37 cellular contexts compared by ENCODE assay signal in the genomic region with DNA sequence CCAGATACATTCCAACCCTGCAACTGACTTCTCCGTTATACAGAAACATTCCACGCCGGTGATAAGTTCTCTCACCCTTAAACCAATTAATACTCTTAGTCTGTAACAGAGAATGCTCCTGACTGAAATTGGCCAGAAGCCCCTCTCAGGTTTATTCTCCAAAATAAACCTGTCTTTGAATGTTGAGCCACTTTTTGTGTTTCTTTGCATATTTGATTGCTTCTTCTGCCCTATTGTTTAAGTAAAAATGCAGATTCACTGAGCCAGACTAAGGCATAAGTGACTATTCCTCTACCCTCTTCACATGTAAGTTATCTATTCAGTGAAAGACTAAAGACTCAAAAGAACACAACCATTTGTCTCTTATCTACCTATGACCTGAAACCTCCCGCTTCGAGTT. TPM values are rescaled to one million over a fixed set of nuclear protein-coding genes. Genes with fewer than 3 reads are reported as not detected.
"Had no signal": no experiment of that assay in that cellular context is flagged by ENCODE, and none has a peak within 500 bp of the region (broad histone marks: within the 10 kb centered on the region; RNA-seq: fewer than 3 reads in every experiment).

No MANE protein-coding gene starts in this region.

- H3K27ac Mint-ChIP-seq: activated CD4-positive, alpha-beta memory T cell treated with anti-CD3 and anti-CD28 coated beads, Interleukin-2, amount 10 ng/mL, durations not matched to agents 7 days and 5 days; activated CD4-positive, alpha-beta T cell treated with anti-CD3 and anti-CD28 coated beads for 36 hours; activated CD4-positive, alpha-beta T cell treated with anti-CD3 and anti-CD28 coated beads, Interleukin-2, amount 10 ng/mL, durations not matched to agents 7 days and 5 days; activated CD8-positive, alpha-beta memory T cell treated with anti-CD3 and anti-CD28 coated beads, Interleukin-2, amount 10 ng/mL, durations not matched to agents 7 days and 5 days; activated CD8-positive, alpha-beta T cell treated with anti-CD3 and anti-CD28 coated beads, Interleukin-2, amount 10 ng/mL, durations not matched to agents 7 days and 5 days; activated naive CD4-positive, alpha-beta T cell treated with anti-CD3 and anti-CD28 coated beads, Interleukin-2, amount 10 ng/mL, durations not matched to agents 7 days and 5 days; activated naive CD4-positive, alpha-beta T cell treated with anti-CD3 and anti-CD28 coated beads, Interleukin-2, amount 50 U/mL, for 24 hours; activated naive CD8-positive, alpha-beta T cell; activated naive CD8-positive, alpha-beta T cell treated with anti-CD3 and anti-CD28 coated beads, Interleukin-2, amount 10 ng/mL, durations not matched to agents 7 days and 5 days; activated naive CD8-positive, alpha-beta T cell treated with anti-CD3 and anti-CD28 coated beads, Interleukin-2, amount 50 U/mL, for 24 hours; activated T-cell treated with anti-CD3 and anti-CD28 coated beads, Interleukin-2, amount 50 U/mL, for 24 hours; activated T-helper 2 cell treated with anti-CD3 and anti-CD28 coated beads, Interferon-gamma antibody, Interleukin-2, Interleukin-4, amounts not matched to agents 10 μg/mL and 5 μg/mL and 100 μg/mL, durations not matched to agents 14 hours and 24 hours and 36 hours; brain; T-helper 1 cell treated with Interleukin-12 subunit alpha and Interleukin-12 subunit beta and Interleukin-4 antibody, amounts not matched to agents 30 μg/mL and 1 μg/mL, for 36 hours; T-helper 2 cell treated with Interferon-gamma antibody and Interleukin-4, amounts not matched to agents 5 μg/mL and 100 μg/mL, for 36 hours had no signal

- ATAC-seq: activated CD4-positive, alpha-beta T cell treated with anti-CD3 and anti-CD28 coated beads for 36 hours; activated CD4-positive, CD25-positive, alpha-beta regulatory T cell treated with anti-CD3 and anti-CD28 coated beads, Interleukin-2, amount 50 U/mL, for 24 hours; activated CD8-positive, alpha-beta memory T cell treated with anti-CD3 and anti-CD28 coated beads, Interleukin-2, amount 10 ng/mL, durations not matched to agents 7 days and 5 days; activated CD8-positive, alpha-beta T cell treated with anti-CD3 and anti-CD28 coated beads, Interleukin-2, amount 10 ng/mL, durations not matched to agents 7 days and 5 days; activated naive CD8-positive, alpha-beta T cell treated with anti-CD3 and anti-CD28 coated beads, Interleukin-2, amount 50 U/mL, for 24 hours had no signal

- H3K4me3 ChIP-seq: ascending aorta, cardiac muscle cell had no signal

- H3K9me3 ChIP-seq: ascending aorta had no signal

- H3K27ac ChIP-seq: ascending aorta, cardiac muscle cell, VCaP had no signal

- H3K36me3 Mint-ChIP-seq: activated naive CD4-positive, alpha-beta T cell treated with anti-CD3 and anti-CD28 coated beads, Interleukin-2, amount 50 U/mL, for 24 hours; activated naive CD8-positive, alpha-beta T cell; activated naive CD8-positive, alpha-beta T cell treated with anti-CD3 and anti-CD28 coated beads, Interleukin-2, amount 10 ng/mL, durations not matched to agents 7 days and 5 days; brain had no signal

- H3K9me3 Mint-ChIP-seq: activated CD4-positive, alpha-beta memory T cell treated with anti-CD3 and anti-CD28 coated beads, Interleukin-2, amount 10 ng/mL, durations not matched to agents 7 days and 5 days; activated CD4-positive, alpha-beta T cell treated with anti-CD3 and anti-CD28 coated beads, Interleukin-2, amount 10 ng/mL, durations not matched to agents 7 days and 5 days; activated naive CD4-positive, alpha-beta T cell treated with anti-CD3 and anti-CD28 coated beads, Interleukin-2, amount 10 ng/mL, durations not matched to agents 7 days and 5 days; activated naive CD4-positive, alpha-beta T cell treated with anti-CD3 and anti-CD28 coated beads, Interleukin-2, amount 50 U/mL, for 24 hours; activated naive CD8-positive, alpha-beta T cell treated with anti-CD3 and anti-CD28 coated beads, Interleukin-2, amount 10 ng/mL, durations not matched to agents 7 days and 5 days; activated naive CD8-positive, alpha-beta T cell treated with anti-CD3 and anti-CD28 coated beads, Interleukin-2, amount 50 U/mL, for 24 hours; activated T-cell treated with anti-CD3 and anti-CD28 coated beads, Interleukin-2, amount 50 U/mL, for 24 hours; activated T-helper 2 cell treated with anti-CD3 and anti-CD28 coated beads, Interferon-gamma antibody, Interleukin-2, Interleukin-4, amounts not matched to agents 10 μg/mL and 5 μg/mL and 100 μg/mL, durations not matched to agents 14 hours and 24 hours and 36 hours; T-helper 1 cell treated with Interleukin-12 subunit alpha and Interleukin-12 subunit beta and Interleukin-4 antibody, amounts not matched to agents 30 μg/mL and 1 μg/mL, for 36 hours; T-helper 2 cell treated with Interferon-gamma antibody and Interleukin-4, amounts not matched to agents 5 μg/mL and 100 μg/mL, for 36 hours had no signal

- DNase-seq: activated CD4-positive, alpha-beta memory T cell treated with anti-CD3 and anti-CD28 coated beads, Interleukin-2, amount 10 ng/mL, durations not matched to agents 7 days and 5 days; activated CD4-positive, alpha-beta T cell treated with anti-CD3 and anti-CD28 coated beads for 1 hour; activated CD4-positive, alpha-beta T cell treated with anti-CD3 and anti-CD28 coated beads for 36 hours; activated CD4-positive, alpha-beta T cell treated with anti-CD3 and anti-CD28 coated beads for 48 hours; activated CD4-positive, alpha-beta T cell treated with anti-CD3 and anti-CD28 coated beads, Interleukin-2, amount 10 ng/mL, durations not matched to agents 7 days and 5 days; activated CD4-positive, alpha-beta T cell treated with anti-CD3 and anti-CD28 coated beads, Interleukin-2, amount 50 U/mL, for 48 hours; activated CD4-positive, CD25-positive, alpha-beta regulatory T cell; activated CD8-positive, alpha-beta memory T cell treated with anti-CD3 and anti-CD28 coated beads for 24 hours; activated CD8-positive, alpha-beta memory T cell treated with anti-CD3 and anti-CD28 coated beads, Interleukin-2, amount 10 ng/mL, durations not matched to agents 7 days and 5 days; activated CD8-positive, alpha-beta memory T cell treated with anti-CD3 and anti-CD28 coated beads, Interleukin-2, amount 50 U/mL, for 48 hours; activated CD8-positive, alpha-beta T cell treated with anti-CD3 and anti-CD28 coated beads, Interleukin-2, amount 10 ng/mL, durations not matched to agents 7 days and 5 days; activated effector memory CD4-positive, alpha-beta T cell treated with Interleukin-2 at 50 U/mL for 16 hours; activated gamma-delta T cell; activated naive CD4-positive, alpha-beta T cell treated with anti-CD3 and anti-CD28 coated beads, Interleukin-2, amount 10 ng/mL, durations not matched to agents 7 days and 5 days; activated naive CD4-positive, alpha-beta T cell treated with Interleukin-2 at 50 U/mL for 16 hours; activated naive CD8-positive, alpha-beta T cell treated with anti-CD3 and anti-CD28 coated beads, Interleukin-2, amount 10 ng/mL, durations not matched to agents 7 days and 5 days; activated naive CD8-positive, alpha-beta T cell treated with anti-CD3 and anti-CD28 coated beads, Interleukin-2, amount 50 U/mL, for 24 hours; activated T-cell treated with anti-CD3 and anti-CD28 coated beads, Interleukin-2, amount 50 U/mL, for 24 hours; activated T-cell treated with anti-CD3 and anti-CD28 coated beads, Interleukin-2, amount 50 U/mL, for 48 hours; amygdala; anterior cingulate cortex; caudate nucleus; cerebellar nuclear complex; T-helper 2 cell; T-helper 9 cell had no signal

- H3K4me3 Mint-ChIP-seq: activated CD4-positive, alpha-beta memory T cell treated with anti-CD3 and anti-CD28 coated beads, Interleukin-2, amount 10 ng/mL, durations not matched to agents 7 days and 5 days; activated CD4-positive, alpha-beta T cell treated with anti-CD3 and anti-CD28 coated beads for 36 hours; activated CD4-positive, alpha-beta T cell treated with anti-CD3 and anti-CD28 coated beads, Interleukin-2, amount 10 ng/mL, durations not matched to agents 7 days and 5 days; activated CD8-positive, alpha-beta memory T cell treated with anti-CD3 and anti-CD28 coated beads, Interleukin-2, amount 10 ng/mL, durations not matched to agents 7 days and 5 days; activated CD8-positive, alpha-beta T cell treated with anti-CD3 and anti-CD28 coated beads, Interleukin-2, amount 10 ng/mL, durations not matched to agents 7 days and 5 days; activated naive CD4-positive, alpha-beta T cell treated with anti-CD3 and anti-CD28 coated beads, Interleukin-2, amount 10 ng/mL, durations not matched to agents 7 days and 5 days; activated naive CD4-positive, alpha-beta T cell treated with anti-CD3 and anti-CD28 coated beads, Interleukin-2, amount 50 U/mL, for 24 hours; activated naive CD8-positive, alpha-beta T cell; activated naive CD8-positive, alpha-beta T cell treated with anti-CD3 and anti-CD28 coated beads, Interleukin-2, amount 10 ng/mL, durations not matched to agents 7 days and 5 days; activated naive CD8-positive, alpha-beta T cell treated with anti-CD3 and anti-CD28 coated beads, Interleukin-2, amount 50 U/mL, for 24 hours; activated T-cell treated with anti-CD3 and anti-CD28 coated beads, Interleukin-2, amount 50 U/mL, for 24 hours; brain; central memory CD8-positive, alpha-beta T cell; T-helper 1 cell treated with Interleukin-12 subunit alpha and Interleukin-12 subunit beta and Interleukin-4 antibody, amounts not matched to agents 30 μg/mL and 1 μg/mL, for 36 hours; T-helper 2 cell treated with Interferon-gamma antibody and Interleukin-4, amounts not matched to agents 5 μg/mL and 100 μg/mL, for 36 hours had no signal

- H3K36me3 ChIP-seq: ascending aorta, cardiac muscle cell had no signal

RNA-seq across cellular contexts. Expression of gene AVPR1A, which starts 3.6 kb away (rescaled TPM):
- total RNA-seq: activated CD4-positive, alpha-beta memory T cell treated with anti-CD3 and anti-CD28 coated beads, Interleukin-2, amount 10 ng/mL, durations not matched to agents 7 days and 5 days; activated CD4-positive, alpha-beta T cell treated with anti-CD3 and anti-CD28 coated beads for 36 hours; activated CD4-positive, alpha-beta T cell treated with anti-CD3 and anti-CD28 coated beads, Interleukin-2, amount 10 ng/mL, durations not matched to agents 7 days and 5 days; activated CD8-positive, alpha-beta memory T cell treated with anti-CD3 and anti-CD28 coated beads, Interleukin-2, amount 10 ng/mL, durations not matched to agents 7 days and 5 days; activated CD8-positive, alpha-beta T cell treated with anti-CD3 and anti-CD28 coated beads, Interleukin-2, amount 10 ng/mL, durations not matched to agents 7 days and 5 days; activated naive CD8-positive, alpha-beta T cell treated with anti-CD3 and anti-CD28 coated beads, Interleukin-2, amount 10 ng/mL, durations not matched to agents 7 days and 5 days; activated T-helper 2 cell treated with anti-CD3 and anti-CD28 coated beads, Interferon-gamma antibody, Interleukin-2, Interleukin-4, amounts not matched to agents 10 μg/mL and 5 μg/mL and 100 μg/mL, durations not matched to agents 14 hours and 24 hours and 36 hours; bronchial epithelial cell; cardiac muscle cell had no signal
- polyA plus RNA-seq: cardiac muscle cell had no signal
